In the genomic region with DNA sequence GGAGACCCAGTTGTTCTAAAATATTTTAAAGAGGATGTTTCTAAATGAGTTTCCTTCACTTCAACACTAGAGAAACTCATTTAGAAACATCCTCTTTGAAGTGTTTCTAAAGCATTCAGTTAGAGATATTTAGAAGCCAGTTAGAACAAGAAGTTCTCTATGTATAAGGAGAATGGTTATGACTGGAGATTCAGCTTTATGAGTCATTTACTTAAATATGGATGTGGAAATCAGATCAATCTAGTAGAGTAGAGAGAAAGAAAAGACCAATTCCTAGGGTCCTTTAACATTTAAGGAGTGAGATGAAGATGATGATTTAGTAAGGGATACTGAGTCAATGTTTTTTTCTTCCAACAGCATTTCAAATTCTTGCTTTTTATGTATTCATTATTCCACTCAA, we compare ENCODE assay signal across 36 cellular contexts.
"Had no signal": no experiment of that assay in that cellular context is flagged by ENCODE, and none has a peak within 500 bp of the region (broad histone marks: within the 10 kb centered on the region; RNA-seq: fewer than 3 reads in every experiment).

No MANE protein-coding gene starts in this region.

- ATAC-seq: activated CD8-positive, alpha-beta T cell treated with anti-CD3 and anti-CD28 coated beads for 36 hours; activated naive CD4-positive, alpha-beta T cell treated with anti-CD3 and anti-CD28 coated beads, Interleukin-2, amount 50 U/mL, for 72 hours; activated T-cell treated with anti-CD3 and anti-CD28 coated beads, Interleukin-2, amount 50 U/mL, for 4 hours; activated T-cell treated with anti-CD3 and anti-CD28 coated beads, Interleukin-2, amount 50 U/mL, for 72 hours; activated T-helper 17 cell treated with anti-CD3 and anti-CD28 coated beads, Interleukin-2, amount 50 U/mL, for 72 hours; body of pancreas; T-cell; T-helper 17 cell had no signal

- H3K4me3 Mint-ChIP-seq: activated B cell treated with CpG ODN at 0.5 μM for 24 hours; activated CD4-positive, alpha-beta memory T cell treated with anti-CD3 and anti-CD28 coated beads for 36 hours; activated CD4-positive, alpha-beta T cell treated with anti-CD3 and anti-CD28 coated beads, Interleukin-2, amount 10 ng/mL, durations not matched to agents 24 days and 14 days; activated CD8-positive, alpha-beta T cell treated with anti-CD3 and anti-CD28 coated beads for 36 hours; activated naive CD4-positive, alpha-beta T cell treated with anti-CD3 and anti-CD28 coated beads for 36 hours; activated naive CD8-positive, alpha-beta T cell treated with anti-CD3 and anti-CD28 coated beads for 36 hours; activated T-cell treated with anti-CD3 and anti-CD28 coated beads, Interleukin-2, amount 50 U/mL, for 4 hours; activated T-cell treated with anti-CD3 and anti-CD28 coated beads, Interleukin-2, amount 50 U/mL, for 72 hours; activated T-helper 1 cell treated with anti-CD3 and anti-CD28 coated beads, Interleukin-12 subunit alpha, Interleukin-12 subunit beta, Interleukin-2, Interleukin-4 antibody, amounts not matched to agents 30 ng/mL and 10 ng/mL and 1 ng/mL, durations not matched to agents 14 hours and 24 hours and 36 hours; activated T-helper 17 cell treated with anti-CD3 and anti-CD28 coated beads, Interleukin-2, amount 50 U/mL, for 72 hours; central memory CD8-positive, alpha-beta T cell; T-cell; T-helper 17 cell; T-helper 2 cell treated with Interferon-gamma antibody and Interleukin-4, amounts not matched to agents 5 μg/mL and 100 μg/mL, for 36 hours had no signal

- H3K4me3 ChIP-seq: adrenal gland, body of pancreas, breast epithelium, cardiac muscle cell had no signal

- H3K27me3 ChIP-seq: adrenal gland, body of pancreas, brain microvascular endothelial cell, breast epithelium, cardiac muscle cell had no signal

- H3K36me3 ChIP-seq: adrenal gland, brain microvascular endothelial cell, breast epithelium, cardiac muscle cell had no signal

- H3K27ac Mint-ChIP-seq: activated B cell treated with CpG ODN at 0.5 μM for 24 hours; activated CD4-positive, alpha-beta memory T cell treated with anti-CD3 and anti-CD28 coated beads for 36 hours; activated CD4-positive, alpha-beta T cell treated with anti-CD3 and anti-CD28 coated beads, Interleukin-2, amount 10 ng/mL, durations not matched to agents 24 days and 14 days; activated CD8-positive, alpha-beta T cell treated with anti-CD3 and anti-CD28 coated beads for 36 hours; activated naive CD4-positive, alpha-beta T cell treated with anti-CD3 and anti-CD28 coated beads for 36 hours; activated naive CD4-positive, alpha-beta T cell treated with anti-CD3 and anti-CD28 coated beads, Interleukin-2, amount 50 U/mL, for 72 hours; activated naive CD8-positive, alpha-beta T cell treated with anti-CD3 and anti-CD28 coated beads for 36 hours; activated T-cell treated with anti-CD3 and anti-CD28 coated beads, Interleukin-2, amount 50 U/mL, for 72 hours; activated T-helper 1 cell treated with anti-CD3 and anti-CD28 coated beads, Interleukin-12 subunit alpha, Interleukin-12 subunit beta, Interleukin-2, Interleukin-4 antibody, amounts not matched to agents 30 ng/mL and 10 ng/mL and 1 ng/mL, durations not matched to agents 14 hours and 24 hours and 36 hours; activated T-helper 17 cell treated with anti-CD3 and anti-CD28 coated beads, Interleukin-2, amount 50 U/mL, for 72 hours; T-cell; T-helper 17 cell; T-helper 2 cell treated with Interferon-gamma antibody and Interleukin-4, amounts not matched to agents 5 μg/mL and 100 μg/mL, for 36 hours had no signal

- H3K36me3 Mint-ChIP-seq: activated CD4-positive, alpha-beta memory T cell treated with anti-CD3 and anti-CD28 coated beads for 36 hours; activated naive CD4-positive, alpha-beta T cell treated with anti-CD3 and anti-CD28 coated beads, Interleukin-2, amount 50 U/mL, for 72 hours; activated naive CD8-positive, alpha-beta T cell treated with anti-CD3 and anti-CD28 coated beads for 36 hours; T-cell had no signal

- H3K9me3 Mint-ChIP-seq: activated B cell treated with CpG ODN at 0.5 μM for 24 hours; activated CD4-positive, alpha-beta memory T cell treated with anti-CD3 and anti-CD28 coated beads for 36 hours; activated CD4-positive, alpha-beta T cell treated with anti-CD3 and anti-CD28 coated beads, Interleukin-2, amount 10 ng/mL, durations not matched to agents 24 days and 14 days; activated CD8-positive, alpha-beta T cell treated with anti-CD3 and anti-CD28 coated beads for 36 hours; activated T-cell treated with anti-CD3 and anti-CD28 coated beads, Interleukin-2, amount 50 U/mL, for 4 hours; activated T-helper 1 cell treated with anti-CD3 and anti-CD28 coated beads, Interleukin-12 subunit alpha, Interleukin-12 subunit beta, Interleukin-2, Interleukin-4 antibody, amounts not matched to agents 30 ng/mL and 10 ng/mL and 1 ng/mL, durations not matched to agents 14 hours and 24 hours and 36 hours; T-helper 2 cell treated with Interferon-gamma antibody and Interleukin-4, amounts not matched to agents 5 μg/mL and 100 μg/mL, for 36 hours had no signal

- DNase-seq: activated B cell treated with CpG ODN at 0.5 μM for 24 hours; activated CD4-positive, alpha-beta memory T cell treated with anti-CD3 and anti-CD28 coated beads for 36 hours; activated CD4-positive, alpha-beta T cell treated with anti-CD3 and anti-CD28 coated beads for 4 hours; activated CD4-positive, alpha-beta T cell treated with anti-CD3 and anti-CD28 coated beads, Interleukin-2, amount 10 ng/mL, durations not matched to agents 24 days and 14 days; activated CD4-positive, alpha-beta T cell treated with anti-CD3 and anti-CD28 coated beads, Interleukin-2, amount 50 U/mL, for 1 hour; activated CD4-positive, alpha-beta T cell treated with anti-CD3 and anti-CD28 coated beads, Interleukin-2, amount 50 U/mL, for 4 hours; activated CD4-positive, CD25-positive, alpha-beta regulatory T cell treated with anti-CD3 and anti-CD28 coated beads, Interleukin-2, amount 50 U/mL, for 72 hours; activated CD8-positive, alpha-beta memory T cell treated with anti-CD3 and anti-CD28 coated beads, Interleukin-2, amount 50 U/mL, for 4 hours; activated CD8-positive, alpha-beta T cell treated with anti-CD3 and anti-CD28 coated beads for 36 hours; activated effector memory CD4-positive, alpha-beta T cell treated with anti-CD3 and anti-CD28 coated beads, Interleukin-2, amount 50 U/mL, for 16 hours; activated gamma-delta T cell treated with Interleukin-2 at 50 U/mL for 16 hours; activated naive CD4-positive, alpha-beta T cell; activated naive CD4-positive, alpha-beta T cell treated with anti-CD3 and anti-CD28 coated beads for 36 hours; activated naive CD4-positive, alpha-beta T cell treated with anti-CD3 and anti-CD28 coated beads, Interleukin-2, amount 50 U/mL, for 16 hours; activated naive CD8-positive, alpha-beta T cell treated with anti-CD3 and anti-CD28 coated beads for 36 hours; activated T-cell treated with anti-CD3 and anti-CD28 coated beads for 4 hours; activated T-cell treated with anti-CD3 and anti-CD28 coated beads, Interleukin-2, amount 50 U/mL, for 1 hour; activated T-cell treated with anti-CD3 and anti-CD28 coated beads, Interleukin-2, amount 50 U/mL, for 4 hours; activated T-cell treated with anti-CD3 and anti-CD28 coated beads, Interleukin-2, amount 50 U/mL, for 72 hours; adrenal gland; amniotic stem cell; aorta; body of pancreas; brain microvascular endothelial cell; T-cell; T-helper 17 cell; T-helper 9 cell had no signal

- H3K4me1 Mint-ChIP-seq: activated B cell treated with CpG ODN at 0.5 μM for 24 hours; activated CD4-positive, alpha-beta T cell treated with anti-CD3 and anti-CD28 coated beads, Interleukin-2, amount 10 ng/mL, durations not matched to agents 24 days and 14 days; activated naive CD8-positive, alpha-beta T cell treated with anti-CD3 and anti-CD28 coated beads for 36 hours; activated T-helper 17 cell treated with anti-CD3 and anti-CD28 coated beads, Interleukin-2, amount 50 U/mL, for 72 hours; central memory CD8-positive, alpha-beta T cell; T-helper 17 cell had no signal

- H3K27me3 Mint-ChIP-seq: activated B cell treated with CpG ODN at 0.5 μM for 24 hours; activated CD4-positive, alpha-beta memory T cell treated with anti-CD3 and anti-CD28 coated beads for 36 hours; activated CD4-positive, alpha-beta T cell treated with anti-CD3 and anti-CD28 coated beads, Interleukin-2, amount 10 ng/mL, durations not matched to agents 24 days and 14 days; activated CD8-positive, alpha-beta T cell treated with anti-CD3 and anti-CD28 coated beads for 36 hours; activated naive CD8-positive, alpha-beta T cell treated with anti-CD3 and anti-CD28 coated beads for 36 hours; activated T-helper 17 cell treated with anti-CD3 and anti-CD28 coated beads, Interleukin-2, amount 50 U/mL, for 72 hours; central memory CD8-positive, alpha-beta T cell; T-cell; T-helper 17 cell had no signal

- FAIRE-seq: astrocyte, TTC549 had no signal
